ENCODE assay signal across 8 cellular contexts in genomic region chr10:28533315-28533564, GRCh38. TPM values are rescaled to one million over a fixed set of nuclear protein-coding genes. Genes with fewer than 3 reads are reported as not detected.
DNase-seq lines count a peak whose midpoint lies in the region; ATAC-seq and TF ChIP-seq lines count a peak whose summit lies in the region.

No MANE protein-coding gene starts in this region.

- peaks cover 54% of the 10 kb centered on the region for H3K4me1 Mint-ChIP-seq in activated CD8-positive, alpha-beta T cell treated with anti-CD3 and anti-CD28 coated beads for 36 hours (ENCODE audit: low read depth)
- H3K4me1 Mint-ChIP-seq in immature natural killer cell = peaks cover 69 to 82% of the 10 kb centered on the region in 2 donors

- H3K27ac ChIP-seq in thymus (ENCODE audit: low read depth) = peak overlapping the region; percentile 100

- peaks cover 3% of the 10 kb centered on the region for H3K4me1 ChIP-seq in thymus (ENCODE audit: control insufficient read depth, insufficient read depth, low read length)

- under 1% methylated on average over 37 of the region's 37 CpGs for WGBS in thymus

- no peaks in the 10 kb centered on the region for H3K9me3 Mint-ChIP-seq in activated CD8-positive, alpha-beta T cell treated with anti-CD3 and anti-CD28 coated beads for 36 hours
- H3K9me3 Mint-ChIP-seq in immature natural killer cell = no peaks in the 10 kb centered on the region

- ATAC-seq in GM18909 (IDR thresholded peaks at IDR 0.05; ENCODE audit: poor library complexity, unreplicated experiment) (peak; percentile 6), HG02943 (IDR thresholded peaks at IDR 0.05; ENCODE audit: low read depth, unreplicated experiment) (peak; percentile 6), GM18870 (IDR thresholded peaks at IDR 0.05; ENCODE audit: unreplicated experiment) (no peak), HG02970 (IDR thresholded peaks at IDR 0.05; ENCODE audit: low FRiP score, unreplicated experiment) (no peak)
- ATAC-seq in activated CD8-positive, alpha-beta T cell treated with anti-CD3 and anti-CD28 coated beads for 36 hours = no peak

- no peaks in the 10 kb centered on the region for H3K9me3 ChIP-seq in thymus (ENCODE audit: control insufficient read depth)

- no peaks in the 10 kb centered on the region for H3K27me3 ChIP-seq in thymus (ENCODE audit: control insufficient read depth, insufficient read depth)

- DNase-seq in activated CD8-positive, alpha-beta T cell treated with anti-CD3 and anti-CD28 coated beads for 36 hours = no peak
- no peak for DNase-seq in immature natural killer cell
- DNase-seq in NCI-H1694 treated with DMSO at 0.1 percent for 48 hours (lab: John Stamatoyannopoulos, UW) = no peak

- peak overlapping the region; percentile 100 for H3K27ac Mint-ChIP-seq in activated CD8-positive, alpha-beta T cell treated with anti-CD3 and anti-CD28 coated beads for 36 hours
- peak overlapping the region; percentile 99 to 100 (median 100) for H3K27ac Mint-ChIP-seq in immature natural killer cell

- CTCF ChIA-PET in activated CD8-positive, alpha-beta T cell treated with anti-CD3 and anti-CD28 coated beads for 36 hours (lab: Charles Lee) = no interaction called here

- peaks cover 5% of the 10 kb centered on the region for H3K36me3 ChIP-seq in thymus (ENCODE audit: control insufficient read depth, insufficient read depth)

- H3K4me3 ChIP-seq in thymus (ENCODE audit: low read length) = peak overlapping the region; percentile 78

- H3K4me3 Mint-ChIP-seq in activated CD8-positive, alpha-beta T cell treated with anti-CD3 and anti-CD28 coated beads for 36 hours = peak overlapping the region; percentile 97
- peak overlapping the region; percentile 97 to 99 (median 99) for H3K4me3 Mint-ChIP-seq in immature natural killer cell

- no peaks in the 10 kb centered on the region for H3K27me3 Mint-ChIP-seq in activated CD8-positive, alpha-beta T cell treated with anti-CD3 and anti-CD28 coated beads for 36 hours
- peaks cover 16 to 30% (median 27%) of the 10 kb centered on the region in 3 donors for H3K27me3 Mint-ChIP-seq in immature natural killer cell (ENCODE audit: low read depth in 3 of 3)

- intact Hi-C loops in activated CD8-positive, alpha-beta T cell treated with anti-CD3 and anti-CD28 coated beads for 36 hours (cut with micrococcal nuclease) = no loop called here

- POLR2A ChIA-PET in activated CD8-positive, alpha-beta T cell treated with anti-CD3 and anti-CD28 coated beads for 36 hours (lab: Charles Lee) = interaction anchor here (0.5 to 1.5 kb wide), 5 partner anchors 8 to 198 kb away, joined by 3 to 6 read pairs (median 4); no protein-coding TSS in a partner anchor

- no peak for TF ChIP-seq CTCF in activated CD8-positive, alpha-beta T cell treated with anti-CD3 and anti-CD28 coated beads for 36 hours (IDR thresholded peaks at IDR 0.05)

- peaks cover 58% of the 10 kb centered on the region for H3K36me3 Mint-ChIP-seq in activated CD8-positive, alpha-beta T cell treated with anti-CD3 and anti-CD28 coated beads for 36 hours (ENCODE audit: low read depth)
- H3K36me3 Mint-ChIP-seq in immature natural killer cell = peaks cover 9 to 29% (median 21%) of the 10 kb centered on the region in 3 donors

RNA-seq across cellular contexts. Expression of gene WAC, which starts 0.3 kb away (rescaled TPM):
- total RNA-seq in activated CD8-positive, alpha-beta T cell treated with anti-CD3 and anti-CD28 coated beads for 36 hours = 100 to 1,000 TPM in 1 of 2 experiments, 10 to 100 TPM in 1; 95.2 to 102 TPM
- polyA plus RNA-seq in immature natural killer cell = 100 to 1,000 TPM in 1 of 3 donors, 10 to 100 TPM in 2; 55.8 to 105 (median 62.7) TPM
- 54.2 TPM for polyA plus RNA-seq in thymus

Comparison
In these comparisons a context has a peak if more than half of its experiments do, and no peak if none do; other contexts are left out.
1. ATAC-seq: peak in GM18909 (single experiment) and HG02943 (single experiment); none in activated CD8-positive, alpha-beta T cell treated with anti-CD3 and anti-CD28 coated beads for 36 hours (single experiment), GM18870 (single experiment) and HG02970 (single experiment).